Comparison of ENCODE assay signal across 9 cellular contexts in genomic region chrX:64975989-64976672, GRCh38. TPM values are rescaled to one million over a fixed set of nuclear protein-coding genes. Genes with fewer than 3 reads are reported as not detected.
DNase-seq lines count a peak whose midpoint lies in the region; ATAC-seq, FAIRE-seq and TF ChIP-seq lines count a peak whose summit lies in the region.
"Had no signal": no experiment of that assay in that cellular context is flagged by ENCODE, and none has a peak within 500 bp of the region (broad histone marks: within the 10 kb centered on the region; RNA-seq: fewer than 3 reads in every experiment).

A gene with protein sequence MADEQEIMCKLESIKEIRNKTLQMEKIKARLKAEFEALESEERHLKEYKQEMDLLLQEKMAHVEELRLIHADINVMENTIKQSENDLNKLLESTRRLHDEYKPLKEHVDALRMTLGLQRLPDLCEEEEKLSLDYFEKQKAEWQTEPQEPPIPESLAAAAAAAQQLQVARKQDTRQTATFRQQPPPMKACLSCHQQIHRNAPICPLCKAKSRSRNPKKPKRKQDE (minus strand): TSS chrX:64976450. CDS start chrX:64976377, 73 bp downstream.

- H3K4me3 ChIP-seq in GM12878 = peak within 1 kb of the TSS; percentile 65
- peak within 1 kb of the TSS; percentile 74 for H3K4me3 ChIP-seq in retinal pigment epithelial cell (ENCODE audit: low read length)

- no peaks in the 10 kb centered on the region for H3K4me1 ChIP-seq in GM12878 (ENCODE audit: control insufficient read depth, insufficient read depth, low read length)

- BruUV-seq in GM12878 (replicated peaks; lab: Mats Ljungman, UMichigan) = no TSS peak

- intact Hi-C loops in GM12878 (cut with micrococcal nuclease; ENCODE audit: unreplicated experiment) = no loop called here

- H3K36me3 ChIP-seq in GM12878 (ENCODE audit: control insufficient read depth in 2 of 2, insufficient read depth in 2 of 2, low read length in 1 of 2) = no peaks in the 10 kb centered on the region

- TF ChIP-seq EP300 in GM12878 (IDR thresholded peaks at IDR 0.05; ENCODE audit: borderline replicate concordance in 1 of 2, control insufficient read depth in 1 of 2, low read depth in 2 of 2, low read length in 2 of 2) = no peak

- no peak within 1 kb of the TSS for H3K27ac ChIP-seq in GM12878 (ENCODE audit: control insufficient read depth, insufficient read depth)

- FAIRE-seq in GM12878 (lab: Jason Lieb, UNC) = peak; percentile 27
- FAIRE-seq: endometrium had no signal

- H4K20me1 ChIP-seq in GM12878 (ENCODE audit: control insufficient read depth, insufficient read depth) = no peaks in the 10 kb centered on the region

- RAD21 ChIA-PET in GM12878 (lab: Charles Lee; ENCODE audit: unreplicated experiment) = no interaction called here

- H3K4me2 ChIP-seq in GM12878 (ENCODE audit: control insufficient read depth, insufficient read depth) = peak within 1 kb of the TSS; percentile 48; the same call in 1 of the 2 replicates

- TF ChIP-seq RAD21 in GM12878 (IDR thresholded peaks at IDR 0.05; ENCODE audit: insufficient read depth, low read depth, low read length) = no peak

- no peaks in the 10 kb centered on the region for H3K79me2 ChIP-seq in GM12878 (ENCODE audit: control insufficient read depth, insufficient read depth, low read length)

- no peaks in the 10 kb centered on the region for H3K9me3 ChIP-seq in GM12878 (replicated peaks; ENCODE audit: control insufficient read depth, insufficient read depth, low read length)

- SMC1A ChIA-PET in GM12878 (lab: Charles Lee; ENCODE audit: uncharacterized antibody, unreplicated experiment) = no interaction called here

- ATAC-seq in GM21576 (IDR thresholded peaks at IDR 0.05; ENCODE audit: unreplicated experiment) (peak; percentile 100), GM12878 (peak; percentile 69)

- no peak for TF ChIP-seq POLR2A in GM12878 (IDR thresholded peaks at IDR 0.05; ENCODE audit: low read depth, low read length)

- TF ChIP-seq CTCF in GM12878 (IDR thresholded peaks at IDR 0.05 in 2 of 3, conservative IDR thresholded peaks at IDR 0.05 in 1 of 3; ENCODE audit: control insufficient read depth in 2 of 3, extremely low read depth in 1 of 3, insufficient read depth in 1 of 3, low read depth in 3 of 3, low read length in 3 of 3) (no peak), retinal pigment epithelial cell (conservative IDR thresholded peaks at IDR 0.05; ENCODE audit: low read depth, low read length) (no peak)

- peak within 1 kb of the TSS; percentile 40; the same call in 1 of the 2 replicates for H3K9ac ChIP-seq in GM12878 (ENCODE audit: control insufficient read depth, insufficient read depth, low read length)

- peak; percentile 85 for DNase-seq in D341Med (ENCODE audit: low spot score)
- DNase-seq in KBM-7 = peak; percentile 91
- peak; percentile 36 for DNase-seq in T-helper 22 cell (ENCODE audit: low read depth)
- peak; percentile 7 for DNase-seq in GM12878 (ENCODE audit: low read depth, low spot score)
- peak; percentile 0 to 83 (median 49) for DNase-seq in hypothalamus (lab: John Stamatoyannopoulos, UW)
- DNase-seq in retinal pigment epithelial cell (ENCODE audit: low read depth) = peak; percentile 37
- no peak for DNase-seq in 8988T

- in situ Hi-C loops in KBM-7 (cut with MboI; ENCODE audit: low pct_unique_long_range_greater_than_20kb, low sequenced_read_pairs) (no loop called here), GM12878 (cut with MboI) (no loop called here)

- whole genome bisulfite sequencing in GM12878 (ENCODE audit: insufficient coverage, insufficient replicate concordance, low lambda C conversion rate, missing lambda C conversion rate) = 17% methylated on average over 17 of the region's 17 CpGs

- no peaks in the 10 kb centered on the region for H3K27me3 ChIP-seq in GM12878 (replicated peaks in 1 of 2; ENCODE audit: control insufficient read depth in 2 of 2, insufficient read depth in 2 of 2, low read length in 1 of 2)

- CTCF ChIA-PET in GM12878 (lab: Yijun Ruan, JAX) = interaction anchor here (0.5 kb wide), 1 partner anchor 552 kb away, joined by 3 read pairs; no protein-coding TSS in a partner anchor

- peak within 1 kb of the TSS; percentile 79 for H2AFZ ChIP-seq in GM12878 (ENCODE audit: control insufficient read depth, low read depth, low read length)

- POLR2A ChIA-PET in GM12878 (lab: Charles Lee) = no interaction called here

TF ChIP-seq in GM12878, 131 proteins besides CTCF, POLR2A, EP300 and RAD21:
- no peak for TF ChIP-seq ZSCAN29 (IDR thresholded peaks at IDR 0.05)
- no peak for TF ChIP-seq PAX5 (IDR thresholded peaks at IDR 0.05; ENCODE audit: borderline replicate concordance, low read depth, low read length)
- peak; percentile 68 for TF ChIP-seq GABPA (IDR thresholded peaks at IDR 0.05; ENCODE audit: low read depth)
- TF ChIP-seq RB1 (IDR thresholded peaks at IDR 0.05; ENCODE audit: borderline replicate concordance) = no peak
- TF ChIP-seq SIX5 (IDR thresholded peaks at IDR 0.05; ENCODE audit: low read depth, low read length, severe bottlenecking) = peak; percentile 77
- TF ChIP-seq CHD4 (IDR thresholded peaks at IDR 0.05) = no peak
- TF ChIP-seq SUPT20H (IDR thresholded peaks at IDR 0.05; ENCODE audit: borderline replicate concordance, control insufficient read depth, low read depth, low read length) = no peak
- TF ChIP-seq NR2C1 (IDR thresholded peaks at IDR 0.05) = 0 out of 2 replicates have a peak, but pooled peaks have one; percentile 13
- no peak for TF ChIP-seq MTA3 (IDR thresholded peaks at IDR 0.05; ENCODE audit: borderline replicate concordance, low read length)
- no peak for TF ChIP-seq KAT2A (conservative IDR thresholded peaks at IDR 0.05; ENCODE audit: control insufficient read depth, low read depth, low read length)
- TF ChIP-seq HCFC1 (IDR thresholded peaks at IDR 0.05; ENCODE audit: low read length) = peak; percentile 71
- TF ChIP-seq YY1 (IDR thresholded peaks at IDR 0.05; ENCODE audit: low read depth, low read length) = 0 out of 2 replicates have a peak, but pooled peaks have one; percentile 10
- no peak for TF ChIP-seq ESRRA (IDR thresholded peaks at IDR 0.05; ENCODE audit: low read length)
- no peak for TF ChIP-seq FOS (IDR thresholded peaks at IDR 0.05; ENCODE audit: borderline replicate concordance, extremely low read depth, insufficient read length)

RNA-seq across cellular contexts. Expression of the gene that starts here (rescaled TPM):
- total RNA-seq in GM12878 (2013; cell fraction: nucleolus; rRNA removed) = 0.27 and 0.32 TPM in 2 replicates
- 0.71 and 0.85 TPM in 2 replicates for total RNA-seq in GM12878 (2014; rRNA removed)
- total RNA-seq in GM12878 (2014; rRNA removed; fragmentation: Illumina TruSeq; extraction: Trizol) = 0.72 and 0.83 TPM in 2 replicates
- 0.64 and 1.3 TPM in 2 replicates for total RNA-seq in GM12878 (2021)
- polyA plus RNA-seq in GM12878 (2011; ENCODE audit: low read depth) = 4.7 TPM
- 0.65 and 1.8 TPM in 2 replicates for polyA plus RNA-seq in GM12878 (2011; rRNA removed)
- polyA plus RNA-seq in GM12878 (2011; cell fraction: cytosol; rRNA removed) = 0.64 and 0.67 TPM in 2 replicates
- 1.2 and 1.7 TPM in 2 replicates for polyA plus RNA-seq in GM12878 (2011; cell fraction: nucleus; rRNA removed)
- polyA plus RNA-seq in GM12878 (2012) = 5.7 TPM in 2 replicates
- polyA plus RNA-seq in GM12878 (2014; fragmentation: Illumina TruSeq; extraction: Trizol) = 1.1 and 2.6 TPM in 2 replicates
- under 1 TPM; 0.27 to 0.38 TPM for polyA plus RNA-seq in GM12878 (2014; fragmentation: Nextera tagmentation; extraction: Ambion mirVana)
- 1.1 and 1.8 TPM in 2 replicates for polyA plus RNA-seq in GM12878 (2014; rRNA removed)
- polyA plus RNA-seq in GM12878 (2016; fragmentation: Nextera tagmentation; extraction: Ambion mirVana) = under 1 TPM; 0.46 to 0.68 TPM
- 0.88 and 0.95 TPM in 2 replicates for polyA minus RNA-seq in GM12878 (2011; rRNA and poly(A)+ RNA removed)
- not detected in 2 replicates for polyA minus RNA-seq in GM12878 (2011; cell fraction: cytosol; rRNA and poly(A)+ RNA removed)
- 0.19 and 0.60 TPM in 2 replicates for polyA minus RNA-seq in GM12878 (2011; cell fraction: nucleus; rRNA and poly(A)+ RNA removed)
